In the genomic region with DNA sequence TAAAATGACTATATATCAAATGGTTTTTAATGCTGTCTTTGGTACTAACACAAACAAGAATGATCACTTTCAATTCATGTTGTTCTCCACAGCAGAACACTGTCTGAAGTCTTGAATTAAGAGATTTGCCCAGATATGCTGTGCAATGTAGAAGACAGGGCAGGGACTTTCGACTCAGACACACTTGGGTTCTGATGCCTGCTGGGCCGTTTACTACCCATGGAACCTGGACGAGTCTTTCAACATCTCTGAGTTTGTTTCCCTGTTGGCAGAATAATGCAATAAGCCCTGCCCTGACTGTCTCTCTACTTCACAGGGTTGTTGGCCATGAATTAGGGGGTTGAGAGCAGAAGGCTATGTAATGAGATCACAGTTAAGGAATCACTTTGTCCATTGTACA, we compare ENCODE assay signal across 11 cellular contexts.
DNase-seq lines count a peak whose midpoint lies in the region; ATAC-seq and TF ChIP-seq lines count a peak whose summit lies in the region.
"Had no signal": no experiment of that assay in that cellular context is flagged by ENCODE, and none has a peak within 500 bp of the region (broad histone marks: within the 10 kb centered on the region; RNA-seq: fewer than 3 reads in every experiment).

No MANE protein-coding gene starts in this region.

- peaks cover 0 to 2% of the 10 kb centered on the region in 2 experiments for H3K27me3 ChIP-seq in mesenchymal stem cell (ENCODE audit: control insufficient read depth in 1 of 2, insufficient read depth in 1 of 2, low read length in 2 of 2)

- no peak overlapping the region for H2BK15ac ChIP-seq in mesenchymal stem cell (ENCODE audit: low read depth, poor library complexity, severe bottlenecking)

- no peak overlapping the region for H2AK5ac ChIP-seq in mesenchymal stem cell (ENCODE audit: low read length, severe bottlenecking)

- no peak overlapping the region for H2AFZ ChIP-seq in mesenchymal stem cell (ENCODE audit: low read depth, low read length)

- H4K91ac ChIP-seq in mesenchymal stem cell (ENCODE audit: low read length), result no peak overlapping the region

- peaks cover 3% of the 10 kb centered on the region for H3K4me1 ChIP-seq in mesenchymal stem cell (ENCODE audit: control insufficient read depth, insufficient read depth, low read depth, low read length)

- H3K27ac ChIP-seq in mesenchymal stem cell (ENCODE audit: low read length, poor library complexity, severe bottlenecking), result peak overlapping the region; percentile 77

- H3K14ac ChIP-seq in mesenchymal stem cell (ENCODE audit: low read length in 2 of 2), result no peak overlapping the region

- H2BK5ac ChIP-seq in mesenchymal stem cell (ENCODE audit: low read depth, low read length, poor library complexity, severe bottlenecking), result no peak overlapping the region

- H3K79me1 ChIP-seq in mesenchymal stem cell (replicated peaks; ENCODE audit: low read length, poor library complexity, severe bottlenecking), result no peaks in the 10 kb centered on the region

- no peaks in the 10 kb centered on the region for H3K9me3 ChIP-seq in mesenchymal stem cell (ENCODE audit: control insufficient read depth, low read length)

- ATAC-seq in GM18520 (IDR thresholded peaks at IDR 0.05; ENCODE audit: unreplicated experiment) (peak; percentile 18), HG02885 (IDR thresholded peaks at IDR 0.05; ENCODE audit: poor library complexity, unreplicated experiment) (peak; percentile 24), SK-N-SH treated with all-trans-retinoic acid at 6 μM for 48 hours (peak; percentile 69)

- no peak overlapping the region for H2BK12ac ChIP-seq in mesenchymal stem cell (ENCODE audit: low read length in 2 of 2)

- H3K4me2 ChIP-seq in mesenchymal stem cell (ENCODE audit: low read length, poor library complexity, severe bottlenecking), result no peak overlapping the region

- no peak overlapping the region for H3K23ac ChIP-seq in mesenchymal stem cell (ENCODE audit: low read length in 2 of 2)

- H3K18ac ChIP-seq in mesenchymal stem cell (ENCODE audit: low read depth in 1 of 2, low read length in 2 of 2), result no peak overlapping the region

- H3K36me3 ChIP-seq in mesenchymal stem cell (ENCODE audit: control insufficient read depth in 1 of 2, insufficient read depth in 2 of 2, low read depth in 1 of 2, low read length in 2 of 2), result no peaks in the 10 kb centered on the region

- DNase-seq in mesenchymal stem cell, result peak; percentile 60
- DNase-seq in SW480 (ENCODE audit: low spot score), result no peak
- no peak for DNase-seq in stimulated activated naive CD4-positive, alpha-beta T cell (lab: John Stamatoyannopoulos, UW)
- DNase-seq in posterior vena cava (ENCODE audit: low spot score), result no peak
- no peak for DNase-seq in NCI-H524 (lab: John Stamatoyannopoulos, UW)
- DNase-seq: CD4-positive, alpha-beta memory T cell; head of caudate nucleus; NCI-H1694 had no signal

- intact Hi-C loops in posterior vena cava (cut with DNase I), result no loop called here

- H3K4ac ChIP-seq in mesenchymal stem cell (ENCODE audit: low read depth in 1 of 2, low read length in 2 of 2), result no peak overlapping the region

- no peak overlapping the region for H4K8ac ChIP-seq in mesenchymal stem cell (ENCODE audit: low read length)

- H2BK120ac ChIP-seq in mesenchymal stem cell (ENCODE audit: low read depth, low read length), result no peak overlapping the region

- 30% methylated on average over 3 of the region's 3 CpGs for WGBS in mesenchymal stem cell

- H3K4me3 ChIP-seq in mesenchymal stem cell (ENCODE audit: insufficient read depth in 1 of 2, low read depth in 1 of 2, low read length in 2 of 2), result no peak overlapping the region

- no peak overlapping the region for H3K9ac ChIP-seq in mesenchymal stem cell (ENCODE audit: low read length)

TF ChIP-seq in SK-N-SH treated with all-trans-retinoic acid at 6 μM for 48 hours, 23 proteins besides CTCF, POLR2A, EP300 and RAD21:
- TF ChIP-seq PPARA (CRISPR knock-in tag; IDR thresholded peaks at IDR 0.05; ENCODE audit: borderline replicate concordance) (no peak), CSDC2 (CRISPR knock-in tag; IDR thresholded peaks at IDR 0.05) (no peak), ESRRG (CRISPR knock-in tag; IDR thresholded peaks at IDR 0.05) (no peak), ISL1 (CRISPR knock-in tag; IDR thresholded peaks at IDR 0.05) (no peak), ZFP3 (CRISPR knock-in tag; IDR thresholded peaks at IDR 0.05) (no peak), ZNF70 (CRISPR knock-in tag; IDR thresholded peaks at IDR 0.05) (no peak), TOX (CRISPR knock-in tag; IDR thresholded peaks at IDR 0.05; ENCODE audit: borderline replicate concordance) (no peak)
- TF ChIP-seq, protein P1, sequence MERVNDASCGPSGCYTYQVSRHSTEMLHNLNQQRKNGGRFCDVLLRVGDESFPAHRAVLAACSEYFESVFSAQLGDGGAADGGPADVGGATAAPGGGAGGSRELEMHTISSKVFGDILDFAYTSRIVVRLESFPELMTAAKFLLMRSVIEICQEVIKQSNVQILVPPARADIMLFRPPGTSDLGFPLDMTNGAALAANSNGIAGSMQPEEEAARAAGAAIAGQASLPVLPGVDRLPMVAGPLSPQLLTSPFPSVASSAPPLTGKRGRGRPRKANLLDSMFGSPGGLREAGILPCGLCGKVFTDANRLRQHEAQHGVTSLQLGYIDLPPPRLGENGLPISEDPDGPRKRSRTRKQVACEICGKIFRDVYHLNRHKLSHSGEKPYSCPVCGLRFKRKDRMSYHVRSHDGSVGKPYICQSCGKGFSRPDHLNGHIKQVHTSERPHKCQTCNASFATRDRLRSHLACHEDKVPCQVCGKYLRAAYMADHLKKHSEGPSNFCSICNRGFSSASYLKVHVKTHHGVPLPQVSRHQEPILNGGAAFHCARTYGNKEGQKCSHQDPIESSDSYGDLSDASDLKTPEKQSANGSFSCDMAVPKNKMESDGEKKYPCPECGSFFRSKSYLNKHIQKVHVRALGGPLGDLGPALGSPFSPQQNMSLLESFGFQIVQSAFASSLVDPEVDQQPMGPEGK (CRISPR knock-in tag; IDR thresholded peaks at IDR 0.05; ENCODE audit: borderline replicate concordance), result no peak
- TF ChIP-seq, protein P2, sequence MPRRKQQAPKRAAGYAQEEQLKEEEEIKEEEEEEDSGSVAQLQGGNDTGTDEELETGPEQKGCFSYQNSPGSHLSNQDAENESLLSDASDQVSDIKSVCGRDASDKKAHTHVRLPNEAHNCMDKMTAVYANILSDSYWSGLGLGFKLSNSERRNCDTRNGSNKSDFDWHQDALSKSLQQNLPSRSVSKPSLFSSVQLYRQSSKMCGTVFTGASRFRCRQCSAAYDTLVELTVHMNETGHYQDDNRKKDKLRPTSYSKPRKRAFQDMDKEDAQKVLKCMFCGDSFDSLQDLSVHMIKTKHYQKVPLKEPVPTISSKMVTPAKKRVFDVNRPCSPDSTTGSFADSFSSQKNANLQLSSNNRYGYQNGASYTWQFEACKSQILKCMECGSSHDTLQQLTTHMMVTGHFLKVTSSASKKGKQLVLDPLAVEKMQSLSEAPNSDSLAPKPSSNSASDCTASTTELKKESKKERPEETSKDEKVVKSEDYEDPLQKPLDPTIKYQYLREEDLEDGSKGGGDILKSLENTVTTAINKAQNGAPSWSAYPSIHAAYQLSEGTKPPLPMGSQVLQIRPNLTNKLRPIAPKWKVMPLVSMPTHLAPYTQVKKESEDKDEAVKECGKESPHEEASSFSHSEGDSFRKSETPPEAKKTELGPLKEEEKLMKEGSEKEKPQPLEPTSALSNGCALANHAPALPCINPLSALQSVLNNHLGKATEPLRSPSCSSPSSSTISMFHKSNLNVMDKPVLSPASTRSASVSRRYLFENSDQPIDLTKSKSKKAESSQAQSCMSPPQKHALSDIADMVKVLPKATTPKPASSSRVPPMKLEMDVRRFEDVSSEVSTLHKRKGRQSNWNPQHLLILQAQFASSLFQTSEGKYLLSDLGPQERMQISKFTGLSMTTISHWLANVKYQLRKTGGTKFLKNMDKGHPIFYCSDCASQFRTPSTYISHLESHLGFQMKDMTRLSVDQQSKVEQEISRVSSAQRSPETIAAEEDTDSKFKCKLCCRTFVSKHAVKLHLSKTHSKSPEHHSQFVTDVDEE (CRISPR knock-in tag; IDR thresholded peaks at IDR 0.05), result no peak

Comparison
In these comparisons a context has a peak if more than half of its experiments do, and no peak if none do; other contexts are left out.
1. ATAC-seq: peak in every context shown above with its lines; median percentile 69 in SK-N-SH treated with all-trans-retinoic acid at 6 μM for 48 hours; 24 in HG02885; 18 in GM18520.